13 cellular contexts compared by ENCODE assay signal in the genomic region with DNA sequence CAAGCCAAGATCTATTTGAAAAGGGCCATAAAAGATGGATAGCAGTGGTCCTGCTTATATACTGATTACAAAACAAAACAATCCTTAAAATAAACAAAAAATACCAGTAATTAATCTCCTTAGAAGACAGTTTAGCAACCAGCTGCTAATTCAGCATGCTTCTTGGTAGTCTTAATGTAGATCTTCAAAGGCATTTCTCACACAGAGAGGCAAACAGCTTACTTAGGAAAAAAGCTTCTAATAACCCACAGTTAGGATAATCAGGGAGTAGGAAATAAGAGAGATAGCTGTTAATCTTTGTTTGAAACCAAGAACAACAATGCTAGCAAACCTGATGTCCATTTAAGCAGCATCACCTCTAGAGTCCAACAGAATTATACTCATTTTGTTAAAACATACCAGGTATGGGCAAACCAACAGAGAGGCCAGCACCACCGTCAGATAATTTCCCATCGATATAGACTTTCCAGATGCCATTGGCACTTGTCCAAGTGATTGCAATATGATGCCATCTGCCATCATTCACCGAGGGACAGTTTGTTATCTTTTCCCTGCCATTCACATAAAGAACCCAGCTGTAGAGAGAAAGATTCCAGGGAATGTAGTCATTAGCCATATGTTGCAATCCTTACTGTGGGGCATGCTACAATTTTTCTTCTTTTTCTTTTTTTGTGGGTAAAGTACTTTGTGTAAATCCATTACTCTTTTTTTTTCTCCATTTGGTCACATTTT.
DNase-seq lines count a peak whose midpoint lies in the region; TF ChIP-seq lines count a peak whose summit lies in the region.
"Had no signal": no experiment of that assay in that cellular context is flagged by ENCODE, and none has a peak within 500 bp of the region (broad histone marks: within the 10 kb centered on the region; RNA-seq: fewer than 3 reads in every experiment).

No MANE protein-coding gene starts in this region.

- H3K9me3 Mint-ChIP-seq in MCF 10A (ENCODE audit: unreplicated experiment), result no peaks in the 10 kb centered on the region

- CTCF ChIA-PET in MCF 10A (lab: Yijun Ruan, JAX), result interaction anchor here (0.6 to 0.8 kb wide), 3 partner anchors 45 to 260 kb away, joined by 3 read pairs; no protein-coding TSS in a partner anchor

- peaks cover 32% of the 10 kb centered on the region for H3K4me1 Mint-ChIP-seq in MCF 10A (ENCODE audit: insufficient read depth, unreplicated experiment)
- H3K4me1 Mint-ChIP-seq: B cell had no signal

- DNase-seq in MCF 10A (ENCODE audit: unreplicated experiment) (peak; percentile 73), breast epithelium (ENCODE audit: low spot score in 2 of 2) (no peak), NCI-H524 treated with DMSO at 0.1 percent for 48 hours (lab: John Stamatoyannopoulos, UW) (peak; percentile 75), epithelial cell of esophagus (ENCODE audit: low read depth) (peak; percentile 58), stromal cell of bone marrow (ENCODE audit: low read depth) (peak; percentile 59), NK-92 (lab: John Stamatoyannopoulos, UW; ENCODE audit: unreplicated experiment) (no peak), NCI-H146 (lab: John Stamatoyannopoulos, UW) (no peak), right atrium auricular region (ENCODE audit: low spot score) (no peak)
- DNase-seq: activated CD4-positive, alpha-beta T cell treated with anti-CD3 and anti-CD28 coated beads, Interleukin-2, amount 50 U/mL, for 1 hour; hypothalamus; MG63; SIG-M5 had no signal

- H3K4me1 ChIP-seq in breast epithelium, result no peaks in the 10 kb centered on the region
- H3K4me1 ChIP-seq in right atrium auricular region, result no peaks in the 10 kb centered on the region

- peak overlapping the region; percentile 84 for H3K27ac Mint-ChIP-seq in MCF 10A (ENCODE audit: low read depth, unreplicated experiment)
- H3K27ac Mint-ChIP-seq: B cell had no signal

- H3K4me3 ChIP-seq in breast epithelium, result no peak overlapping the region
- H3K4me3 ChIP-seq in epithelial cell of esophagus (ENCODE audit: low read length), result no peak overlapping the region
- H3K4me3 ChIP-seq in right atrium auricular region, result no peak overlapping the region
- H3K4me3 ChIP-seq: MG63 had no signal

- intact Hi-C loops in MCF 10A (cut with micrococcal nuclease), result no loop called here
- intact Hi-C loops in breast epithelium (cut with DNase I; ENCODE audit: low total_unique reads), result no loop called here

- no peaks in the 10 kb centered on the region for H3K27me3 Mint-ChIP-seq in MCF 10A (ENCODE audit: insufficient read depth, unreplicated experiment)

- peak overlapping the region; percentile 52 for H3K4me3 Mint-ChIP-seq in MCF 10A (ENCODE audit: unreplicated experiment)
- H3K4me3 Mint-ChIP-seq: B cell had no signal

- H3K9me3 ChIP-seq in breast epithelium (no peaks in the 10 kb centered on the region), right atrium auricular region (peaks cover 0 to 12% of the 10 kb centered on the region in 2 donors)
- H3K9me3 ChIP-seq: MG63 had no signal

- no peaks in the 10 kb centered on the region for H3K36me3 ChIP-seq in breast epithelium
- peaks cover 12% of the 10 kb centered on the region for H3K36me3 ChIP-seq in right atrium auricular region

- BruUV-seq in MCF 10A (replicated peaks; lab: Mats Ljungman, UMichigan), result no TSS peak

- H3K27me3 ChIP-seq in breast epithelium (no peaks in the 10 kb centered on the region), right atrium auricular region (no peaks in the 10 kb centered on the region)
- H3K27me3 ChIP-seq: MG63 had no signal

- no peak overlapping the region for H3K27ac ChIP-seq in breast epithelium
- H3K27ac ChIP-seq in right atrium auricular region, result no peak overlapping the region

- no peak for TF ChIP-seq POLR2A in breast epithelium (IDR thresholded peaks at IDR 0.05)

- H3K36me3 Mint-ChIP-seq in MCF 10A (ENCODE audit: insufficient read depth, unreplicated experiment), result peaks cover 9% of the 10 kb centered on the region

- TF ChIP-seq CTCF in MCF 10A (IDR thresholded peaks at IDR 0.05; ENCODE audit: unreplicated experiment), result no peak
- TF ChIP-seq CTCF in breast epithelium (IDR thresholded peaks at IDR 0.05), result no peak
- TF ChIP-seq CTCF in epithelial cell of esophagus (IDR thresholded peaks at IDR 0.05; ENCODE audit: insufficient read depth, low read depth, low read length, missing control alignments), result no peak
- no peak for TF ChIP-seq CTCF in right atrium auricular region (IDR thresholded peaks at IDR 0.05)

- POLR2A ChIA-PET in MCF 10A (lab: Yijun Ruan, JAX), result interaction anchor here (0.6 to 1.0 kb wide), 3 partner anchors 8 to 599 kb away, joined by 3 to 4 read pairs (median 3); no protein-coding TSS in a partner anchor

Comparison
In these comparisons a context has a peak if more than half of its experiments do, and no peak if none do; other contexts are left out.
1. DNase-seq: peak in MCF 10A (single experiment), NCI-H524 treated with DMSO at 0.1 percent for 48 hours (single experiment), epithelial cell of esophagus (single experiment) and stromal cell of bone marrow (single experiment); none in breast epithelium (0 of 2), NK-92 (single experiment), NCI-H146 (single experiment) and right atrium auricular region (single experiment).